ENCODE assay signal across 10 cellular contexts in the genomic region with DNA sequence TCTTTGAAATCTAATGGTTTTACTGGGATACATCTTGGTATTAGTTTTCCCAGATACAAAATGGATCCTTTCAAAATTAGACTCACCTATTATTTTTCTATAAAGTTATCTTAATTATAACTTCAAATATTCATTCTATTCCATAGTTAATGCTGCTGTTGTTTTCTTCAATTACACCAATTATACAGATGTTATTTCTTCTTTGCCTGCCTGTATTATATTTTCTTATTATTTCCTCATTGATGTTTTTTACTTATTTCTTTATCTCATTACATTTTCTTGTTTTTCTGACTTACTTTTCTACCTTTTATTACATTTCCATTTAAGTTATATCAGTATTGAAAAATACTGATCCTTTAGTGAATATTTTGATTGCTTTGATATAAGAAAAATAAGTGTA. TPM values are rescaled to one million over a fixed set of nuclear protein-coding genes. Genes with fewer than 3 reads are reported as not detected.
"Had no signal": no experiment of that assay in that cellular context is flagged by ENCODE, and none has a peak within 500 bp of the region (broad histone marks: within the 10 kb centered on the region; RNA-seq: fewer than 3 reads in every experiment).

No MANE protein-coding gene starts in this region.

- DNase-seq: H9, HCEC 1CT, HFFc6, IMR-90, KBM-7 had no signal

- H3K27ac ChIP-seq: KMS-11 had no signal

- H3K4me3 ChIP-seq: GM23338 had no signal

- H3K4me2 ChIP-seq: GM23338, KMS-11 had no signal

- FAIRE-seq: H1, HTR-8/SVneo had no signal

- H3K9ac ChIP-seq: KMS-11 had no signal

- H2AFZ ChIP-seq: GM23338 had no signal

- ATAC-seq: GM23338 had no signal

RNA-seq across cellular contexts. Expression of gene SPACA7, which starts 40.9 kb away (rescaled TPM):
- total RNA-seq: GM23338, H1, H9, HFFc6, HT-29, IMR-90 had no signal
- polyA plus RNA-seq: GM23338, H1, IMR-90 had no signal
